Comparison of ENCODE assay signal across 22 cellular contexts in genomic region chr6:36508532-36508931, GRCh38.
"Had no signal": no experiment of that assay in that cellular context is flagged by ENCODE, and none has a peak within 500 bp of the region (broad histone marks: within the 10 kb centered on the region; RNA-seq: fewer than 3 reads in every experiment).

No MANE protein-coding gene starts in this region.

- H3K4me2 ChIP-seq: smooth muscle cell had no signal

- H3K27ac ChIP-seq: dorsolateral prefrontal cortex, esophagus muscularis mucosa, gastrocnemius medialis, heart right ventricle, neutrophil had no signal

- H3K4me3 Mint-ChIP-seq: nephron progenitor cell; stimulated activated effector memory CD8-positive, alpha-beta T cell treated with anti-CD3 and anti-CD28 coated beads, Interleukin-12 subunit alpha, Interleukin-12 subunit beta, amount 100 ng/mL, for 72 hours; stimulated activated naive CD8-positive, alpha-beta T cell treated with anti-CD3 and anti-CD28 coated beads, Interleukin-15, Interleukin-2, amounts not matched to agents 100 ng/mL and 50 ng/mL, for 24 hours had no signal

- ATAC-seq: gastrocnemius medialis; heart right ventricle; left ventricle myocardium superior; stimulated activated effector memory CD8-positive, alpha-beta T cell treated with anti-CD3 and anti-CD28 coated beads, Interleukin-12 subunit alpha, Interleukin-12 subunit beta, amount 100 ng/mL, for 72 hours had no signal

- H3K9me3 ChIP-seq: esophagus muscularis mucosa, gastrocnemius medialis, heart right ventricle, neutrophil, transverse colon had no signal

- H3K27ac Mint-ChIP-seq: stimulated activated naive CD8-positive, alpha-beta T cell treated with anti-CD3 and anti-CD28 coated beads, Interleukin-15, Interleukin-2, amounts not matched to agents 100 ng/mL and 50 ng/mL, for 24 hours had no signal

- H3K9me3 Mint-ChIP-seq: stimulated activated effector memory CD8-positive, alpha-beta T cell treated with anti-CD3 and anti-CD28 coated beads, Interleukin-12 subunit alpha, Interleukin-12 subunit beta, amount 100 ng/mL, for 72 hours; stimulated activated naive CD8-positive, alpha-beta T cell treated with anti-CD3 and anti-CD28 coated beads, Interleukin-15, Interleukin-2, amounts not matched to agents 100 ng/mL and 50 ng/mL, for 24 hours had no signal

- H3K4me3 ChIP-seq: dorsolateral prefrontal cortex, esophagus muscularis mucosa, gastrocnemius medialis, heart right ventricle, lung, smooth muscle cell, transverse colon had no signal

- H3K27me3 ChIP-seq: dorsolateral prefrontal cortex, esophagus muscularis mucosa, gastrocnemius medialis, heart right ventricle, neutrophil, transverse colon had no signal

- H3K27me3 Mint-ChIP-seq: stimulated activated naive CD8-positive, alpha-beta T cell treated with anti-CD3 and anti-CD28 coated beads, Interleukin-15, Interleukin-2, amounts not matched to agents 100 ng/mL and 50 ng/mL, for 24 hours had no signal

- DNase-seq: central memory CD4-positive, alpha-beta T cell; cortex of kidney; dorsolateral prefrontal cortex; effector CD8-positive, alpha-beta T cell; gastrocnemius medialis; heart right ventricle; hypothalamus; islet precursor cell; left ventricle myocardium superior; mesenchymal stem cell; midbrain; nephron progenitor cell; posterior cingulate gyrus; stimulated activated CD4-positive, alpha-beta T cell treated with anti-CD3 and anti-CD28 coated beads, Interleukin-4, amount 100 ng/mL, for 1 hour; stimulated activated CD8-positive, alpha-beta memory T cell treated with anti-CD3 and anti-CD28 coated beads, Interleukin-4, amount 100 ng/mL, for 48 hours; transverse colon had no signal

- H3K4me1 ChIP-seq: gastrocnemius medialis had no signal
